Comparison of ENCODE assay signal across 18 cellular contexts in the genomic region with DNA sequence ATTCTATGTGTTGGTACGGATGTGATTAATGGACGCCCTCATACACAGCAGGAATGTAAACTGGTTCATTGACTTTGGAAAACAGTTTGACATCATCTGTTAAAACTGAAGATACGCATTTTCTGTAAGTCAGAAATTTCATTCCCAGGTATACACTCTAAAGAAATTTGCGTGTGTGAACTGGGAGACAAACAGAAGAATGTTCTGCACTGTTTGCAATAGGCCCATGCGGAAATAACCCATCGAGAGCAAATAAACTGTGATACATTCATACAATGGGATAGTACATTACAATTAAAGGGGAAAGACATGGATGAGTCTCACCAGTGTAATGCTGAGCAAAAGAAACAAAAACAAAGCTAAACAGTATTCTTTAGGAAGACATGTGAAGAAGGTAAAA. TPM values are rescaled to one million over a fixed set of nuclear protein-coding genes. Genes with fewer than 3 reads are reported as not detected.
A peak's percentile ranks its signal among the peaks of the same experiment; 100 is the strongest.
DNase-seq lines count a peak whose midpoint lies in the region; ATAC-seq, FAIRE-seq and TF ChIP-seq lines count a peak whose summit lies in the region.
"Had no signal": no experiment of that assay in that cellular context is flagged by ENCODE, and none has a peak within 500 bp of the region (broad histone marks: within the 10 kb centered on the region; RNA-seq: fewer than 3 reads in every experiment).

No MANE protein-coding gene starts in this region.

- H3K36me3 ChIP-seq in IMR-90 (ENCODE audit: control insufficient read depth, insufficient read depth, low read length): peaks cover 3% of the 10 kb centered on the region; the same call in 1 of the 2 replicates

- in situ Hi-C loops in IMR-90 (cut with MboI; ENCODE audit: low sequenced_read_pairs): no loop called here

- H3K23ac ChIP-seq in IMR-90 (ENCODE audit: low read depth, low read length): no peak overlapping the region

- H3K4ac ChIP-seq in IMR-90 (ENCODE audit: low read depth, low read length): no peak overlapping the region

- no peak overlapping the region; the same call in 1 of the 2 replicates for H3K56ac ChIP-seq in IMR-90 (ENCODE audit: extremely low read depth, insufficient read depth, low read length)

- H3K9me1 ChIP-seq in IMR-90 (ENCODE audit: insufficient read depth, low read length): peaks cover 3% of the 10 kb centered on the region; the same call in 1 of the 2 replicates

- WGBS in IMR-90 (ENCODE audit: extremely low coverage in 2 of 2, insufficient read length in 1 of 2), 2 experiments: 100% methylated on average over 1 of the region's 6 CpGs; no CpG with 5 or more reads in 1 of the 2 experiments

- H3K9me3 ChIP-seq in IMR-90 (ENCODE audit: control insufficient read depth, insufficient read depth, low read length): no peaks in the 10 kb centered on the region
- H3K9me3 ChIP-seq: BLaER1 treated with 17β-estradiol and CSF1 and Interleukin-3, amounts not matched to agents 10 nM and 100 nM had no signal

- no peak overlapping the region for H3K9ac ChIP-seq in IMR-90 (ENCODE audit: low read depth, low read length)
- H3K9ac ChIP-seq: BLaER1 treated with 17β-estradiol and CSF1 and Interleukin-3, amounts not matched to agents 10 nM and 100 nM had no signal

- no peak overlapping the region for H2BK15ac ChIP-seq in IMR-90 (ENCODE audit: low read depth, low read length)

- H3K4me3 ChIP-seq in IMR-90 (ENCODE audit: insufficient read depth, low read depth, low read length): no peak overlapping the region
- H3K4me3 ChIP-seq: BLaER1 treated with 17β-estradiol and CSF1 and Interleukin-3, amounts not matched to agents 10 nM and 100 nM; GM12878 had no signal

- H3K36me3 Mint-ChIP-seq in WTC11 (peaks cover 8% of the 10 kb centered on the region; the same call in 1 of the 2 replicates), osteocyte (ENCODE audit: unreplicated experiment) (peaks cover 33% of the 10 kb centered on the region)

- H3K27me3 Mint-ChIP-seq in WTC11 (ENCODE audit: low read depth) (no peaks in the 10 kb centered on the region), osteocyte (ENCODE audit: unreplicated experiment) (no peaks in the 10 kb centered on the region)
- H3K27me3 Mint-ChIP-seq: CD4-positive, CD25-positive, alpha-beta regulatory T cell had no signal

- H3K27ac Mint-ChIP-seq in WTC11 (peak overlapping the region; percentile 2; the same call in 1 of the 2 replicates), osteocyte (ENCODE audit: unreplicated experiment) (peak overlapping the region; percentile 5)
- H3K27ac Mint-ChIP-seq: H9 had no signal

- no peak overlapping the region; the same call in 1 of the 2 replicates for H3K4me2 ChIP-seq in IMR-90 (ENCODE audit: low read depth, low read length)
- H3K4me2 ChIP-seq: BLaER1 treated with 17β-estradiol and CSF1 and Interleukin-3, amounts not matched to agents 10 nM and 100 nM had no signal

- peak; percentile 21; the same call in 1 of the 2 replicates for ATAC-seq in IMR-90 (ENCODE audit: low read depth)
- no peak for ATAC-seq in WTC11
- no peak for ATAC-seq in HG03135 (IDR thresholded peaks at IDR 0.05; ENCODE audit: unreplicated experiment)
- ATAC-seq: GM12878, HepG2 had no signal

- no peaks in the 10 kb centered on the region for H3K27me3 ChIP-seq in IMR-90 (ENCODE audit: control insufficient read depth, insufficient read depth, low read length)
- H3K27me3 ChIP-seq: BLaER1 treated with 17β-estradiol and CSF1 and Interleukin-3, amounts not matched to agents 10 nM and 100 nM had no signal

- H2AK5ac ChIP-seq in IMR-90 (ENCODE audit: low read depth, low read length): no peak overlapping the region

- H3K18ac ChIP-seq in IMR-90 (ENCODE audit: low read depth, low read length): peak overlapping the region; percentile 52; the same call in 1 of the 2 replicates

- no peak overlapping the region for H2AK9ac ChIP-seq in IMR-90 (replicated peaks; ENCODE audit: low read depth, low read length, poor library complexity)

- DNase-seq in D721Med (ENCODE audit: insufficient read length, low spot score) (no peak), IMR-90 (no peak), WTC11 (ENCODE audit: low spot score) (no peak), osteocyte (ENCODE audit: extremely low spot score, unreplicated experiment) (no peak), erythroblast (lab: John Stamatoyannopoulos, UW) (no peak), iPS-NIHi7 (ENCODE audit: extremely low spot score) (no peak), NAMALWA (ENCODE audit: low spot score) (no peak)
- DNase-seq: 8988T; ACHN; Calu3; CD4-positive, CD25-positive, alpha-beta regulatory T cell; DMS79; GOT3; H9 had no signal

- H3K4me3 Mint-ChIP-seq in WTC11 (no peak overlapping the region), osteocyte (ENCODE audit: unreplicated experiment) (no peak overlapping the region)
- H3K4me3 Mint-ChIP-seq: CD4-positive, CD25-positive, alpha-beta regulatory T cell; H9 had no signal

- H3K27ac ChIP-seq in IMR-90 (ENCODE audit: insufficient read depth, low read length): no peak overlapping the region
- H3K27ac ChIP-seq: BLaER1 treated with 17β-estradiol and CSF1 and Interleukin-3, amounts not matched to agents 10 nM and 100 nM had no signal

- H3K4me1 ChIP-seq in IMR-90 (ENCODE audit: control insufficient read depth, insufficient read depth, low read length): peaks cover 4% of the 10 kb centered on the region
- H3K4me1 ChIP-seq: BLaER1 treated with 17β-estradiol and CSF1 and Interleukin-3, amounts not matched to agents 10 nM and 100 nM had no signal

- H2BK120ac ChIP-seq in IMR-90 (ENCODE audit: low read depth, low read length): no peak overlapping the region

- H2BK5ac ChIP-seq in IMR-90 (ENCODE audit: low read depth, low read length, poor library complexity, severe bottlenecking): peak overlapping the region; percentile 54

- CTCF ChIA-PET in IMR-90 (lab: Yijun Ruan, JAX) (no interaction called here), WTC11 (lab: Charles Lee) (interaction anchor here (2.2 kb wide), 1 partner anchor 31 kb away, joined by 6 read pairs; a partner anchor contains a TSS)

- no peak for TF ChIP-seq CTCF in D721Med (IDR thresholded peaks at IDR 0.05; ENCODE audit: insufficient read depth, missing control alignments)
- TF ChIP-seq CTCF in IMR-90 (conservative IDR thresholded peaks at IDR 0.05; ENCODE audit: low read depth, low read length): no peak
- no peak for TF ChIP-seq CTCF in WTC11 (IDR thresholded peaks at IDR 0.05)
- no peak for TF ChIP-seq CTCF in osteocyte (IDR thresholded peaks at IDR 0.05)

- no peaks in the 10 kb centered on the region for H4K20me1 ChIP-seq in IMR-90 (ENCODE audit: insufficient read depth, low read length)
- H4K20me1 ChIP-seq: BLaER1 treated with 17β-estradiol and CSF1 and Interleukin-3, amounts not matched to agents 10 nM and 100 nM had no signal

- dilution Hi-C loops in IMR-90 (cut with HindIII; ENCODE audit: low sequenced_read_pairs, unreplicated experiment): no loop called here

- no peak overlapping the region; the same call in 1 of the 2 replicates for H3K14ac ChIP-seq in IMR-90 (replicated peaks; ENCODE audit: low read depth, low read length)

- TF ChIP-seq RAD21 in IMR-90 (IDR thresholded peaks at IDR 0.05; ENCODE audit: low read length): no peak

- POLR2A ChIA-PET in IMR-90 (lab: Charles Lee; ENCODE audit: unreplicated experiment): no interaction called here
- POLR2A ChIA-PET in WTC11 (lab: Charles Lee): no interaction called here

- peaks cover 0 to 7% of the 10 kb centered on the region in 2 experiments; a peak in 1 of 4 replicates for H3K79me1 ChIP-seq in IMR-90 (ENCODE audit: low read depth in 1 of 2, low read length in 2 of 2)

- H3K9me3 Mint-ChIP-seq in WTC11 (no peaks in the 10 kb centered on the region), osteocyte (ENCODE audit: unreplicated experiment) (no peaks in the 10 kb centered on the region)
- H3K9me3 Mint-ChIP-seq: H9 had no signal

- intact Hi-C loops in IMR-90 (cut with micrococcal nuclease): no loop called here

- no TSS peak for BruUV-seq in IMR-90 (replicated peaks; lab: Mats Ljungman, UMichigan)

- H3K4me1 Mint-ChIP-seq in WTC11 (no peaks in the 10 kb centered on the region), osteocyte (ENCODE audit: unreplicated experiment) (peaks cover 13% of the 10 kb centered on the region)

- TF ChIP-seq POLR2A in IMR-90 (IDR thresholded peaks at IDR 0.05; ENCODE audit: low read depth, low read length): no peak
- no peak for TF ChIP-seq POLR2A in erythroblast (IDR thresholded peaks at IDR 0.05; ENCODE audit: low read length)

- 0 out of 2 replicates have a peak overlapping the region, but pooled peaks have one; percentile 70 for H2BK20ac ChIP-seq in IMR-90 (ENCODE audit: low read depth, low read length)

- H4K91ac ChIP-seq in IMR-90 (ENCODE audit: insufficient read depth, low read depth, low read length): no peak overlapping the region

- FAIRE-seq in D721Med (lab: Jason Lieb, UNC): peak; percentile 94
- FAIRE-seq: GM12878, HepG2 had no signal

- H2AFZ ChIP-seq in IMR-90 (replicated peaks; ENCODE audit: low read length, poor library complexity): no peak overlapping the region

- no peak overlapping the region for H4K8ac ChIP-seq in IMR-90 (ENCODE audit: low read depth in 2 of 2, low read length in 2 of 2)

- H4K5ac ChIP-seq in IMR-90 (ENCODE audit: low read depth, low read length): peak overlapping the region; percentile 17; the same call in 1 of the 2 replicates

TF ChIP-seq in IMR-90, 13 proteins besides CTCF, POLR2A, EP300 and RAD21 (continues in another document):
- TF ChIP-seq FOS (IDR thresholded peaks at IDR 0.05; ENCODE audit: low read depth, low read length): no peak
- TF ChIP-seq NFE2L2 (IDR thresholded peaks at IDR 0.05; ENCODE audit: low read depth, low read length): no peak
- TF ChIP-seq BHLHE40 (IDR thresholded peaks at IDR 0.05; ENCODE audit: low read depth, low read length): no peak

TF ChIP-seq in WTC11, 78 proteins besides CTCF, POLR2A, EP300 and RAD21 (continues in another document):
- TF ChIP-seq, protein P1, sequence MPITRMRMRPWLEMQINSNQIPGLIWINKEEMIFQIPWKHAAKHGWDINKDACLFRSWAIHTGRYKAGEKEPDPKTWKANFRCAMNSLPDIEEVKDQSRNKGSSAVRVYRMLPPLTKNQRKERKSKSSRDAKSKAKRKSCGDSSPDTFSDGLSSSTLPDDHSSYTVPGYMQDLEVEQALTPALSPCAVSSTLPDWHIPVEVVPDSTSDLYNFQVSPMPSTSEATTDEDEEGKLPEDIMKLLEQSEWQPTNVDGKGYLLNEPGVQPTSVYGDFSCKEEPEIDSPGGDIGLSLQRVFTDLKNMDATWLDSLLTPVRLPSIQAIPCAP (CRISPR knock-in tag; IDR thresholded peaks at IDR 0.05): no peak
- TF ChIP-seq NR2C2 (CRISPR knock-in tag; IDR thresholded peaks at IDR 0.05) (no peak), TEAD4 (CRISPR knock-in tag; IDR thresholded peaks at IDR 0.05) (no peak)

RNA-seq across cellular contexts. Expression of a gene that starts 30.5 kb away (rescaled TPM):
- 20.3 and 24.9 TPM in 2 replicates for total RNA-seq in IMR-90 (2012; rRNA removed)
- polyA plus RNA-seq in IMR-90 (2012; rRNA removed): 8.3 and 8.8 TPM in 2 replicates
- 2.3 and 4.0 TPM in 2 replicates for polyA plus RNA-seq in IMR-90 (2012; cell fraction: cytosol; rRNA removed)
- polyA plus RNA-seq in IMR-90 (2012; cell fraction: nucleus; rRNA removed; ENCODE audit: low replicate concordance): 1.9 and 10.2 TPM in 2 replicates
- total RNA-seq in WTC11 (2021): 16.3 to 17.3 TPM (median 17.2 TPM) in 3 replicates
- 17.5 and 18.4 TPM in 2 replicates for total RNA-seq in osteocyte

RNA-seq across cellular contexts. Expression of a gene that starts 30.7 kb away (rescaled TPM):
- total RNA-seq in IMR-90 (2012; rRNA removed) (16.7 and 19.9 TPM in 2 replicates), WTC11 (2021) (38.8 to 52.3 TPM (median 43.0 TPM) in 3 replicates), osteocyte (5.7 and 6.7 TPM in 2 replicates)
- 10.5 and 11.8 TPM in 2 replicates for polyA plus RNA-seq in IMR-90 (2012; rRNA removed)
- polyA plus RNA-seq in IMR-90 (2012; cell fraction: cytosol; rRNA removed): 2.5 and 3.3 TPM in 2 replicates
- polyA plus RNA-seq in IMR-90 (2012; cell fraction: nucleus; rRNA removed; ENCODE audit: low replicate concordance): 2.7 and 10.6 TPM in 2 replicates
